ENCODE assay signal across 9 cellular contexts in genomic region chr22:29308148-29308790, GRCh38. TPM values are rescaled to one million over a fixed set of nuclear protein-coding genes. Genes with fewer than 3 reads are reported as not detected.
DNase-seq lines count a peak whose midpoint lies in the region; ATAC-seq and TF ChIP-seq lines count a peak whose summit lies in the region.
"Had no signal": no experiment of that assay in that cellular context is flagged by ENCODE, and none has a peak within 500 bp of the region (broad histone marks: within the 10 kb centered on the region; RNA-seq: fewer than 3 reads in every experiment).

No MANE protein-coding gene starts in this region.

- no peak for DNase-seq in NT2/D1 (ENCODE audit: low read depth, low spot score)
- peak; percentile 82 for DNase-seq in posterior vena cava (ENCODE audit: low spot score)
- no peak for DNase-seq in DMS79 (lab: John Stamatoyannopoulos, UW)
- no peak for DNase-seq in hepatic stellate cell (ENCODE audit: low spot score)

- WGBS in esophagus, 2 donors = 44 to 55% methylated on average over 48 to 50 of the region's 50 CpGs

- H3K36me3 ChIP-seq in NT2/D1 (ENCODE audit: insufficient read depth, insufficient read length, low read length) (peaks cover 29% of the 10 kb centered on the region), esophagus (ENCODE audit: control insufficient read depth in 2 of 2, insufficient read depth in 2 of 2, low read length in 1 of 2) (no peaks in the 10 kb centered on the region)

- intact Hi-C loops in posterior vena cava (cut with DNase I) = no loop called here

- H3K9ac ChIP-seq in NT2/D1 (ENCODE audit: insufficient read length, low read depth) = peak overlapping the region; percentile 44

- peak overlapping the region; percentile 96 for H3K27ac ChIP-seq in C4-2B
- H3K27ac ChIP-seq in esophagus (ENCODE audit: low read depth in 2 of 2, low read length in 1 of 2) = peak overlapping the region; percentile 75 to 86

- TF ChIP-seq CTCF in C4-2B (conservative IDR thresholded peaks at IDR 0.05) = no peak

- H3K4me3 ChIP-seq in NT2/D1 (ENCODE audit: insufficient read length, low read depth) (no peak overlapping the region), esophagus (ENCODE audit: low read depth in 1 of 2, low read length in 2 of 2) (peak overlapping the region; percentile 74 to 78)

- H3K9me3 ChIP-seq in NT2/D1 (ENCODE audit: insufficient read depth, low read length) (no peaks in the 10 kb centered on the region), esophagus (ENCODE audit: control insufficient read depth in 2 of 2, insufficient read depth in 1 of 2, low read depth in 1 of 2, low read length in 1 of 2) (no peaks in the 10 kb centered on the region)

- H3K27me3 ChIP-seq in NT2/D1 (ENCODE audit: insufficient read depth, insufficient read length) (peaks cover 3% of the 10 kb centered on the region), esophagus (ENCODE audit: control insufficient read depth in 1 of 2, insufficient read depth in 2 of 2, low read length in 2 of 2) (no peaks in the 10 kb centered on the region)

- H3K4me1 ChIP-seq in NT2/D1 (ENCODE audit: insufficient read depth, insufficient read length) (peaks cover 27% of the 10 kb centered on the region), esophagus (ENCODE audit: control insufficient read depth in 2 of 2, insufficient read depth in 2 of 2, low read length in 1 of 2) (peaks cover 20 to 34% of the 10 kb centered on the region in 2 donors)

- ATAC-seq in GM21528 (IDR thresholded peaks at IDR 0.05; ENCODE audit: low FRiP score, unreplicated experiment) (no peak), GM18498 (IDR thresholded peaks at IDR 0.05; ENCODE audit: unreplicated experiment) (no peak)
- ATAC-seq: GM23338 had no signal

RNA-seq across cellular contexts. Expression of gene GAS2L1, which starts 1.8 kb away (rescaled TPM):
- polyA plus RNA-seq in esophagus = 10 to 100 TPM; 24.3 to 25.2 TPM
- total RNA-seq in posterior vena cava = 10 to 100 TPM; 25.0 to 25.4 TPM

RNA-seq across cellular contexts. Expression of gene RASL10A, which starts 7.2 kb away (rescaled TPM):
- 1 to 10 TPM in 1 of 2 donors, under 1 TPM in 1; 0.48 to 1.0 TPM for polyA plus RNA-seq in esophagus
- 1 to 10 TPM in 1 of 2 donors, under 1 TPM in 1; 0.71 to 1.9 TPM for total RNA-seq in posterior vena cava

RNA-seq across cellular contexts. Expression of gene EWSR1, which starts 40.2 kb away (rescaled TPM):
- 100 to 1,000 TPM; 103 to 138 TPM for polyA plus RNA-seq in esophagus
- 100 to 1,000 TPM; 155 to 168 TPM for total RNA-seq in posterior vena cava

RNA-seq across cellular contexts. Expression of gene RHBDD3, which starts 40.5 kb away (rescaled TPM):
- 10 to 100 TPM; 15.1 to 20.9 TPM for polyA plus RNA-seq in esophagus
- total RNA-seq in posterior vena cava = 10 to 100 TPM; 11.8 to 17.6 TPM
